Comparison of ENCODE assay signal across 18 cellular contexts in genomic region chr1:173733912-173734311, GRCh38.
"Had no signal": no experiment of that assay in that cellular context is flagged by ENCODE, and none has a peak within 500 bp of the region (broad histone marks: within the 10 kb centered on the region; RNA-seq: fewer than 3 reads in every experiment).

No MANE protein-coding gene starts in this region.

- H3K4me3 ChIP-seq: cardiac muscle cell, gastrocnemius medialis, lung, thyroid gland had no signal

- ATAC-seq: activated naive CD4-positive, alpha-beta T cell treated with anti-CD3 and anti-CD28 coated beads, Interleukin-2, amount 50 U/mL, for 72 hours; activated T-cell treated with anti-CD3 and anti-CD28 coated beads, Interleukin-2, amount 50 U/mL, for 4 hours; gastrocnemius medialis; stimulated activated naive B cell treated with anti-CD40 and anti-IgM and Interleukin-4, amounts not matched to agents 10 μg/mL and 1 μg/mL and 100 μg/mL, for 72 hours; T-helper 17 cell; WTC11 had no signal

- DNase-seq: activated CD4-positive, alpha-beta memory T cell treated with anti-CD3 and anti-CD28 coated beads, Interleukin-2, amount 10 ng/mL, durations not matched to agents 7 days and 5 days; activated CD4-positive, alpha-beta T cell treated with anti-CD3 and anti-CD28 coated beads for 4 hours; activated effector memory CD4-positive, alpha-beta T cell treated with Interleukin-2 at 50 U/mL for 16 hours; activated T-cell treated with anti-CD3 and anti-CD28 coated beads, Interleukin-2, amount 50 U/mL, for 4 hours; erythroblast; gastrocnemius medialis; midbrain; retina; stimulated activated CD4-positive, alpha-beta T cell treated with anti-CD3 and anti-CD28 coated beads, Interleukin-15, amount 100 ng/mL, for 24 hours; stimulated activated CD4-positive, alpha-beta T cell treated with anti-CD3 and anti-CD28 coated beads, Interleukin-4, amount 100 ng/mL, for 1 hour; stimulated activated naive B cell treated with anti-CD40 and anti-IgM and Interleukin-4, amounts not matched to agents 10 μg/mL and 1 μg/mL and 100 μg/mL, for 72 hours; T-helper 17 cell; thyroid gland had no signal

- H2AFZ ChIP-seq: parathyroid adenoma had no signal

- H3K27ac Mint-ChIP-seq: activated CD4-positive, alpha-beta memory T cell treated with anti-CD3 and anti-CD28 coated beads, Interleukin-2, amount 10 ng/mL, durations not matched to agents 7 days and 5 days; stimulated activated naive B cell treated with anti-CD40 and anti-IgM and Interleukin-4, amounts not matched to agents 10 μg/mL and 1 μg/mL and 100 μg/mL, for 72 hours; T-helper 17 cell; WTC11 had no signal

- H3K4me3 Mint-ChIP-seq: activated CD4-positive, alpha-beta memory T cell treated with anti-CD3 and anti-CD28 coated beads, Interleukin-2, amount 10 ng/mL, durations not matched to agents 7 days and 5 days; activated T-cell treated with anti-CD3 and anti-CD28 coated beads, Interleukin-2, amount 50 U/mL, for 4 hours; stimulated activated naive B cell treated with anti-CD40 and anti-IgM and Interleukin-4, amounts not matched to agents 10 μg/mL and 1 μg/mL and 100 μg/mL, for 72 hours; T-helper 17 cell; WTC11 had no signal

- H3K27me3 ChIP-seq: cardiac muscle cell, gastrocnemius medialis, thyroid gland had no signal

- H3K4me1 Mint-ChIP-seq: WTC11 had no signal

- H3K27ac ChIP-seq: cardiac muscle cell, gastrocnemius medialis, parathyroid adenoma, thyroid gland had no signal

- H3K27me3 Mint-ChIP-seq: activated CD4-positive, alpha-beta memory T cell treated with anti-CD3 and anti-CD28 coated beads, Interleukin-2, amount 10 ng/mL, durations not matched to agents 7 days and 5 days; stimulated activated naive B cell treated with anti-CD40 and anti-IgM and Interleukin-4, amounts not matched to agents 10 μg/mL and 1 μg/mL and 100 μg/mL, for 72 hours; T-helper 17 cell had no signal

- H3K4me1 ChIP-seq: gastrocnemius medialis, parathyroid adenoma, thyroid gland had no signal

- H3K9me3 ChIP-seq: gastrocnemius medialis, thyroid gland had no signal
